15 cellular contexts compared by ENCODE assay signal in genomic region chr14:65213316-65213715, GRCh38.
"Had no signal": no experiment of that assay in that cellular context is flagged by ENCODE, and none has a peak within 500 bp of the region (broad histone marks: within the 10 kb centered on the region; RNA-seq: fewer than 3 reads in every experiment).

No MANE protein-coding gene starts in this region.

- H3K9me3 Mint-ChIP-seq: activated CD4-positive, alpha-beta memory T cell treated with anti-CD3 and anti-CD28 coated beads, Interleukin-2, amount 10 ng/mL, durations not matched to agents 7 days and 5 days; activated T-helper 1 cell treated with anti-CD3 and anti-CD28 coated beads, Interleukin-12 subunit alpha, Interleukin-12 subunit beta, Interleukin-2, Interleukin-4 antibody, amounts not matched to agents 30 ng/mL and 10 ng/mL and 1 ng/mL, durations not matched to agents 14 hours and 24 hours and 36 hours; neural crest cell had no signal

- H3K9ac ChIP-seq: parathyroid adenoma had no signal

- H3K27me3 Mint-ChIP-seq: activated CD4-positive, alpha-beta memory T cell treated with anti-CD3 and anti-CD28 coated beads, Interleukin-2, amount 10 ng/mL, durations not matched to agents 7 days and 5 days; activated CD4-positive, alpha-beta T cell treated with anti-CD3 and anti-CD28 coated beads for 36 hours had no signal

- H3K9me3 ChIP-seq: esophagus muscularis mucosa, gastrocnemius medialis, heart right ventricle, stomach had no signal

- H3K4me3 Mint-ChIP-seq: activated CD4-positive, alpha-beta memory T cell treated with anti-CD3 and anti-CD28 coated beads, Interleukin-2, amount 10 ng/mL, durations not matched to agents 7 days and 5 days; activated CD4-positive, alpha-beta T cell treated with anti-CD3 and anti-CD28 coated beads for 36 hours; activated naive CD8-positive, alpha-beta T cell treated with anti-CD3 and anti-CD28 coated beads, Interleukin-2, amount 50 U/mL, for 24 hours; activated T-helper 1 cell treated with anti-CD3 and anti-CD28 coated beads, Interleukin-12 subunit alpha, Interleukin-12 subunit beta, Interleukin-2, Interleukin-4 antibody, amounts not matched to agents 30 ng/mL and 10 ng/mL and 1 ng/mL, durations not matched to agents 14 hours and 24 hours and 36 hours; neural crest cell had no signal

- H3K4me3 ChIP-seq: esophagus muscularis mucosa, gastrocnemius medialis, heart right ventricle, skin epidermis, stomach had no signal

- H3K27ac ChIP-seq: esophagus muscularis mucosa, gastrocnemius medialis, heart right ventricle, parathyroid adenoma, skin epidermis, stomach had no signal

- H3K36me3 ChIP-seq: esophagus muscularis mucosa, gastrocnemius medialis, heart right ventricle, stomach had no signal

- H3K79me2 ChIP-seq: parathyroid adenoma had no signal

- H3K4me1 ChIP-seq: esophagus muscularis mucosa, gastrocnemius medialis had no signal

- H2AFZ ChIP-seq: parathyroid adenoma had no signal

- H3K27ac Mint-ChIP-seq: activated CD4-positive, alpha-beta memory T cell treated with anti-CD3 and anti-CD28 coated beads, Interleukin-2, amount 10 ng/mL, durations not matched to agents 7 days and 5 days; activated naive CD8-positive, alpha-beta T cell treated with anti-CD3 and anti-CD28 coated beads, Interleukin-2, amount 50 U/mL, for 24 hours had no signal

- DNase-seq: activated CD4-positive, alpha-beta memory T cell treated with anti-CD3 and anti-CD28 coated beads, Interleukin-2, amount 10 ng/mL, durations not matched to agents 7 days and 5 days; activated CD4-positive, alpha-beta T cell treated with anti-CD3 and anti-CD28 coated beads for 36 hours; activated CD8-positive, alpha-beta memory T cell treated with anti-CD3 and anti-CD28 coated beads, Interleukin-2, amount 50 U/mL, for 4 hours; activated naive CD4-positive, alpha-beta T cell; activated naive CD8-positive, alpha-beta T cell treated with anti-CD3 and anti-CD28 coated beads, Interleukin-2, amount 50 U/mL, for 24 hours; gastrocnemius medialis; heart right ventricle; left ventricle myocardium superior; stimulated activated CD4-positive, alpha-beta T cell treated with anti-CD3 and anti-CD28 coated beads, Interleukin-4, amount 100 ng/mL, for 4 hours; stomach had no signal

- ATAC-seq: activated CD4-positive, alpha-beta T cell treated with anti-CD3 and anti-CD28 coated beads for 36 hours; activated naive CD8-positive, alpha-beta T cell treated with anti-CD3 and anti-CD28 coated beads, Interleukin-2, amount 50 U/mL, for 24 hours; gastrocnemius medialis; heart right ventricle; left ventricle myocardium superior had no signal

- H3K27me3 ChIP-seq: esophagus muscularis mucosa, gastrocnemius medialis, heart right ventricle, stomach had no signal
